ENCODE assay signal across 1 cellular context in the genomic region with DNA sequence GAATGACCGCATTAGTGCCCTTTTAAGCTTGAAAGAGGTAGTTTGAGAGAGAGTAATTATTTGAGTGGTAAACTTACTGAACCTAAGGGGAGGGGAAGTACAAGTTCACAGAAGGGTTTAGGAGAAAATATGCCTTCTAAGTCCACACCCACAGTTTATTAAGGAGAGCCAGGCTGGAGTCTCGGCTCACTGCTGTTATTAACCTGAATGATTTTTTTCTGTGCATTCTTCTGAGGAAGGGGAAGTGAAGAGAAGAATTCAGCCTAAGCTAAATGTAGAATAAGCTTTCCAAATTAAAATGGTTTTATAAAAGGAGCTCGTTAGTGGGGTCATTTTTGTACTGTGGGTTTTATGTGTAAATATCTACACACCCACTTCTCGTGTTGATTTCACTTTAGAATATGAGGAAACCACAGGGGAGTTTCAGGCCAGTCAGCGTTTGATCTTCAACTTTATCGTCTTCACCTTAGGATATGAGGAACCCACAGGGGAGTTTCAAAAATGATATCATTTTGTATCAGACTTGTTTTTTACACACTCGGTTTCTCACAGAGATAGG.
TF ChIP-seq lines count a peak whose summit lies in the region.

No MANE protein-coding gene starts in this region.

TF ChIP-seq in GM12878, 131 proteins besides CTCF, POLR2A, EP300 and RAD21 (continued from another document and continues in another):
- TF ChIP-seq, protein P1, sequence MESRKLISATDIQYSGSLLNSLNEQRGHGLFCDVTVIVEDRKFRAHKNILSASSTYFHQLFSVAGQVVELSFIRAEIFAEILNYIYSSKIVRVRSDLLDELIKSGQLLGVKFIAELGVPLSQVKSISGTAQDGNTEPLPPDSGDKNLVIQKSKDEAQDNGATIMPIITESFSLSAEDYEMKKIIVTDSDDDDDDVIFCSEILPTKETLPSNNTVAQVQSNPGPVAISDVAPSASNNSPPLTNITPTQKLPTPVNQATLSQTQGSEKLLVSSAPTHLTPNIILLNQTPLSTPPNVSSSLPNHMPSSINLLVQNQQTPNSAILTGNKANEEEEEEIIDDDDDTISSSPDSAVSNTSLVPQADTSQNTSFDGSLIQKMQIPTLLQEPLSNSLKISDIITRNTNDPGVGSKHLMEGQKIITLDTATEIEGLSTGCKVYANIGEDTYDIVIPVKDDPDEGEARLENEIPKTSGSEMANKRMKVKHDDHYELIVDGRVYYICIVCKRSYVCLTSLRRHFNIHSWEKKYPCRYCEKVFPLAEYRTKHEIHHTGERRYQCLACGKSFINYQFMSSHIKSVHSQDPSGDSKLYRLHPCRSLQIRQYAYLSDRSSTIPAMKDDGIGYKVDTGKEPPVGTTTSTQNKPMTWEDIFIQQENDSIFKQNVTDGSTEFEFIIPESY (IDR thresholded peaks at IDR 0.05), result no peak
- TF ChIP-seq SMAD5 (IDR thresholded peaks at IDR 0.05; ENCODE audit: low read depth) (no peak), WRNIP1 (IDR thresholded peaks at IDR 0.05; ENCODE audit: borderline replicate concordance, low read depth, low read length) (no peak), RAD51 (IDR thresholded peaks at IDR 0.05) (peak; percentile 11; the same call in 1 of the 2 replicates), ZZZ3 (IDR thresholded peaks at IDR 0.05; ENCODE audit: control insufficient read depth, insufficient read length, low read depth) (no peak), MEF2A (IDR thresholded peaks at IDR 0.05; ENCODE audit: insufficient read depth, low read depth, low read length) (peak; percentile 75), ZNF24 (IDR thresholded peaks at IDR 0.05) (no peak), YBX1 (IDR thresholded peaks at IDR 0.05) (no peak), SRF (IDR thresholded peaks at IDR 0.05; ENCODE audit: low read depth in 2 of 2, low read length in 2 of 2) (no peak), RCOR1 (conservative IDR thresholded peaks at IDR 0.05; ENCODE audit: low read depth, low read length) (no peak), NFYA (IDR thresholded peaks at IDR 0.05; ENCODE audit: borderline replicate concordance, low read depth, low read length) (no peak), CREB1 (IDR thresholded peaks at IDR 0.05; ENCODE audit: low read depth) (peak; percentile 42; the same call in 1 of the 2 replicates), PML (IDR thresholded peaks at IDR 0.05; ENCODE audit: low read length) (no peak), HCFC1 (IDR thresholded peaks at IDR 0.05; ENCODE audit: low read length) (no peak), ETV6 (conservative IDR thresholded peaks at IDR 0.05 in 1 of 2, IDR thresholded peaks at IDR 0.05 in 1 of 2; ENCODE audit: borderline replicate concordance in 1 of 2, low read depth in 1 of 2) (peak in 1 of 2 experiments; percentile 42; a peak in 1 of 4 replicates), YY1 (IDR thresholded peaks at IDR 0.05; ENCODE audit: low read depth, low read length) (no peak), KDM1A (IDR thresholded peaks at IDR 0.05; ENCODE audit: borderline replicate concordance) (no peak), SMAD1 (IDR thresholded peaks at IDR 0.05; ENCODE audit: low read depth, partially characterized antibody) (no peak), RBBP5 (conservative IDR thresholded peaks at IDR 0.05) (no peak), EZH2 (IDR thresholded peaks at IDR 0.05; ENCODE audit: borderline replicate concordance, control insufficient read depth, low read depth, low read length) (no peak), CBX3 (IDR thresholded peaks at IDR 0.05; ENCODE audit: borderline replicate concordance, low read depth) (no peak), CHD2 (IDR thresholded peaks at IDR 0.05; ENCODE audit: borderline replicate concordance, low read depth, low read length) (no peak)
- TF ChIP-seq, protein P2, sequence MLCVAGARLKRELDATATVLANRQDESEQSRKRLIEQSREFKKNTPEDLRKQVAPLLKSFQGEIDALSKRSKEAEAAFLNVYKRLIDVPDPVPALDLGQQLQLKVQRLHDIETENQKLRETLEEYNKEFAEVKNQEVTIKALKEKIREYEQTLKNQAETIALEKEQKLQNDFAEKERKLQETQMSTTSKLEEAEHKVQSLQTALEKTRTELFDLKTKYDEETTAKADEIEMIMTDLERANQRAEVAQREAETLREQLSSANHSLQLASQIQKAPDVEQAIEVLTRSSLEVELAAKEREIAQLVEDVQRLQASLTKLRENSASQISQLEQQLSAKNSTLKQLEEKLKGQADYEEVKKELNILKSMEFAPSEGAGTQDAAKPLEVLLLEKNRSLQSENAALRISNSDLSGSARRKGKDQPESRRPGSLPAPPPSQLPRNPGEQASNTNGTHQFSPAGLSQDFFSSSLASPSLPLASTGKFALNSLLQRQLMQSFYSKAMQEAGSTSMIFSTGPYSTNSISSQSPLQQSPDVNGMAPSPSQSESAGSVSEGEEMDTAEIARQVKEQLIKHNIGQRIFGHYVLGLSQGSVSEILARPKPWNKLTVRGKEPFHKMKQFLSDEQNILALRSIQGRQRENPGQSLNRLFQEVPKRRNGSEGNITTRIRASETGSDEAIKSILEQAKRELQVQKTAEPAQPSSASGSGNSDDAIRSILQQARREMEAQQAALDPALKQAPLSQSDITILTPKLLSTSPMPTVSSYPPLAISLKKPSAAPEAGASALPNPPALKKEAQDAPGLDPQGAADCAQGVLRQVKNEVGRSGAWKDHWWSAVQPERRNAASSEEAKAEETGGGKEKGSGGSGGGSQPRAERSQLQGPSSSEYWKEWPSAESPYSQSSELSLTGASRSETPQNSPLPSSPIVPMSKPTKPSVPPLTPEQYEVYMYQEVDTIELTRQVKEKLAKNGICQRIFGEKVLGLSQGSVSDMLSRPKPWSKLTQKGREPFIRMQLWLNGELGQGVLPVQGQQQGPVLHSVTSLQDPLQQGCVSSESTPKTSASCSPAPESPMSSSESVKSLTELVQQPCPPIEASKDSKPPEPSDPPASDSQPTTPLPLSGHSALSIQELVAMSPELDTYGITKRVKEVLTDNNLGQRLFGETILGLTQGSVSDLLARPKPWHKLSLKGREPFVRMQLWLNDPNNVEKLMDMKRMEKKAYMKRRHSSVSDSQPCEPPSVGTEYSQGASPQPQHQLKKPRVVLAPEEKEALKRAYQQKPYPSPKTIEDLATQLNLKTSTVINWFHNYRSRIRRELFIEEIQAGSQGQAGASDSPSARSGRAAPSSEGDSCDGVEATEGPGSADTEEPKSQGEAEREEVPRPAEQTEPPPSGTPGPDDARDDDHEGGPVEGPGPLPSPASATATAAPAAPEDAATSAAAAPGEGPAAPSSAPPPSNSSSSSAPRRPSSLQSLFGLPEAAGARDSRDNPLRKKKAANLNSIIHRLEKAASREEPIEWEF (IDR thresholded peaks at IDR 0.05; ENCODE audit: insufficient replicate concordance, low read depth, low read length), result no peak
- TF ChIP-seq, protein P3, sequence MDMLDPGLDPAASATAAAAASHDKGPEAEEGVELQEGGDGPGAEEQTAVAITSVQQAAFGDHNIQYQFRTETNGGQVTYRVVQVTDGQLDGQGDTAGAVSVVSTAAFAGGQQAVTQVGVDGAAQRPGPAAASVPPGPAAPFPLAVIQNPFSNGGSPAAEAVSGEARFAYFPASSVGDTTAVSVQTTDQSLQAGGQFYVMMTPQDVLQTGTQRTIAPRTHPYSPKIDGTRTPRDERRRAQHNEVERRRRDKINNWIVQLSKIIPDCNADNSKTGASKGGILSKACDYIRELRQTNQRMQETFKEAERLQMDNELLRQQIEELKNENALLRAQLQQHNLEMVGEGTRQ (IDR thresholded peaks at IDR 0.05; ENCODE audit: borderline replicate concordance, low read depth, low read length), result no peak
- TF ChIP-seq, protein P4, sequence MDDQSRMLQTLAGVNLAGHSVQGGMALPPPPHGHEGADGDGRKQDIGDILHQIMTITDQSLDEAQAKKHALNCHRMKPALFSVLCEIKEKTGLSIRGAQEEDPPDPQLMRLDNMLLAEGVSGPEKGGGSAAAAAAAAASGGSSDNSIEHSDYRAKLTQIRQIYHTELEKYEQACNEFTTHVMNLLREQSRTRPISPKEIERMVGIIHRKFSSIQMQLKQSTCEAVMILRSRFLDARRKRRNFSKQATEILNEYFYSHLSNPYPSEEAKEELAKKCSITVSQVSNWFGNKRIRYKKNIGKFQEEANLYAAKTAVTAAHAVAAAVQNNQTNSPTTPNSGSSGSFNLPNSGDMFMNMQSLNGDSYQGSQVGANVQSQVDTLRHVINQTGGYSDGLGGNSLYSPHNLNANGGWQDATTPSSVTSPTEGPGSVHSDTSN (IDR thresholded peaks at IDR 0.05; ENCODE audit: insufficient replicate concordance, low read depth, low read length), result no peak
- TF ChIP-seq, protein P5, sequence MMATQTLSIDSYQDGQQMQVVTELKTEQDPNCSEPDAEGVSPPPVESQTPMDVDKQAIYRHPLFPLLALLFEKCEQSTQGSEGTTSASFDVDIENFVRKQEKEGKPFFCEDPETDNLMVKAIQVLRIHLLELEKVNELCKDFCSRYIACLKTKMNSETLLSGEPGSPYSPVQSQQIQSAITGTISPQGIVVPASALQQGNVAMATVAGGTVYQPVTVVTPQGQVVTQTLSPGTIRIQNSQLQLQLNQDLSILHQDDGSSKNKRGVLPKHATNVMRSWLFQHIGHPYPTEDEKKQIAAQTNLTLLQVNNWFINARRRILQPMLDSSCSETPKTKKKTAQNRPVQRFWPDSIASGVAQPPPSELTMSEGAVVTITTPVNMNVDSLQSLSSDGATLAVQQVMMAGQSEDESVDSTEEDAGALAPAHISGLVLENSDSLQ (IDR thresholded peaks at IDR 0.05), result no peak
- TF ChIP-seq, protein P6, sequence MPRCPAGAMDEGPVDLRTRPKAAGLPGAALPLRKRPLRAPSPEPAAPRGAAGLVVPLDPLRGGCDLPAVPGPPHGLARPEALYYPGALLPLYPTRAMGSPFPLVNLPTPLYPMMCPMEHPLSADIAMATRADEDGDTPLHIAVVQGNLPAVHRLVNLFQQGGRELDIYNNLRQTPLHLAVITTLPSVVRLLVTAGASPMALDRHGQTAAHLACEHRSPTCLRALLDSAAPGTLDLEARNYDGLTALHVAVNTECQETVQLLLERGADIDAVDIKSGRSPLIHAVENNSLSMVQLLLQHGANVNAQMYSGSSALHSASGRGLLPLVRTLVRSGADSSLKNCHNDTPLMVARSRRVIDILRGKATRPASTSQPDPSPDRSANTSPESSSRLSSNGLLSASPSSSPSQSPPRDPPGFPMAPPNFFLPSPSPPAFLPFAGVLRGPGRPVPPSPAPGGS (IDR thresholded peaks at IDR 0.05; ENCODE audit: borderline replicate concordance, insufficient read depth, low read depth, low read length, poor library complexity, severe bottlenecking), result peak; percentile 48
- TF ChIP-seq, protein P7, sequence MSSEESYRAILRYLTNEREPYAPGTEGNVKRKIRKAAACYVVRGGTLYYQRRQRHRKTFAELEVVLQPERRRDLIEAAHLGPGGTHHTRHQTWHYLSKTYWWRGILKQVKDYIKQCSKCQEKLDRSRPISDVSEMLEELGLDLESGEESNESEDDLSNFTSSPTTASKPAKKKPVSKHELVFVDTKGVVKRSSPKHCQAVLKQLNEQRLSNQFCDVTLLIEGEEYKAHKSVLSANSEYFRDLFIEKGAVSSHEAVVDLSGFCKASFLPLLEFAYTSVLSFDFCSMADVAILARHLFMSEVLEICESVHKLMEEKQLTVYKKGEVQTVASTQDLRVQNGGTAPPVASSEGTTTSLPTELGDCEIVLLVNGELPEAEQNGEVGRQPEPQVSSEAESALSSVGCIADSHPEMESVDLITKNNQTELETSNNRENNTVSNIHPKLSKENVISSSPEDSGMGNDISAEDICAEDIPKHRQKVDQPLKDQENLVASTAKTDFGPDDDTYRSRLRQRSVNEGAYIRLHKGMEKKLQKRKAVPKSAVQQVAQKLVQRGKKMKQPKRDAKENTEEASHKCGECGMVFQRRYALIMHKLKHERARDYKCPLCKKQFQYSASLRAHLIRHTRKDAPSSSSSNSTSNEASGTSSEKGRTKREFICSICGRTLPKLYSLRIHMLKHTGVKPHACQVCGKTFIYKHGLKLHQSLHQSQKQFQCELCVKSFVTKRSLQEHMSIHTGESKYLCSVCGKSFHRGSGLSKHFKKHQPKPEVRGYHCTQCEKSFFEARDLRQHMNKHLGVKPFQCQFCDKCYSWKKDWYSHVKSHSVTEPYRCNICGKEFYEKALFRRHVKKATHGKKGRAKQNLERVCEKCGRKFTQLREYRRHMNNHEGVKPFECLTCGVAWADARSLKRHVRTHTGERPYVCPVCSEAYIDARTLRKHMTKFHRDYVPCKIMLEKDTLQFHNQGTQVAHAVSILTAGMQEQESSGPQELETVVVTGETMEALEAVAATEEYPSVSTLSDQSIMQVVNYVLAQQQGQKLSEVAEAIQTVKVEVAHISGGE (CRISPR knock-in tag; IDR thresholded peaks at IDR 0.05), result no peak
- TF ChIP-seq, protein P8, sequence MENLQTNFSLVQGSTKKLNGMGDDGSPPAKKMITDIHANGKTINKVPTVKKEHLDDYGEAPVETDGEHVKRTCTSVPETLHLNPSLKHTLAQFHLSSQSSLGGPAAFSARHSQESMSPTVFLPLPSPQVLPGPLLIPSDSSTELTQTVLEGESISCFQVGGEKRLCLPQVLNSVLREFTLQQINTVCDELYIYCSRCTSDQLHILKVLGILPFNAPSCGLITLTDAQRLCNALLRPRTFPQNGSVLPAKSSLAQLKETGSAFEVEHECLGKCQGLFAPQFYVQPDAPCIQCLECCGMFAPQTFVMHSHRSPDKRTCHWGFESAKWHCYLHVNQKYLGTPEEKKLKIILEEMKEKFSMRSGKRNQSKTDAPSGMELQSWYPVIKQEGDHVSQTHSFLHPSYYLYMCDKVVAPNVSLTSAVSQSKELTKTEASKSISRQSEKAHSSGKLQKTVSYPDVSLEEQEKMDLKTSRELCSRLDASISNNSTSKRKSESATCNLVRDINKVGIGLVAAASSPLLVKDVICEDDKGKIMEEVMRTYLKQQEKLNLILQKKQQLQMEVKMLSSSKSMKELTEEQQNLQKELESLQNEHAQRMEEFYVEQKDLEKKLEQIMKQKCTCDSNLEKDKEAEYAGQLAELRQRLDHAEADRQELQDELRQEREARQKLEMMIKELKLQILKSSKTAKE (IDR thresholded peaks at IDR 0.05; ENCODE audit: low read depth, poor library complexity, severe bottlenecking), result peak; percentile 81
- TF ChIP-seq, protein P9, sequence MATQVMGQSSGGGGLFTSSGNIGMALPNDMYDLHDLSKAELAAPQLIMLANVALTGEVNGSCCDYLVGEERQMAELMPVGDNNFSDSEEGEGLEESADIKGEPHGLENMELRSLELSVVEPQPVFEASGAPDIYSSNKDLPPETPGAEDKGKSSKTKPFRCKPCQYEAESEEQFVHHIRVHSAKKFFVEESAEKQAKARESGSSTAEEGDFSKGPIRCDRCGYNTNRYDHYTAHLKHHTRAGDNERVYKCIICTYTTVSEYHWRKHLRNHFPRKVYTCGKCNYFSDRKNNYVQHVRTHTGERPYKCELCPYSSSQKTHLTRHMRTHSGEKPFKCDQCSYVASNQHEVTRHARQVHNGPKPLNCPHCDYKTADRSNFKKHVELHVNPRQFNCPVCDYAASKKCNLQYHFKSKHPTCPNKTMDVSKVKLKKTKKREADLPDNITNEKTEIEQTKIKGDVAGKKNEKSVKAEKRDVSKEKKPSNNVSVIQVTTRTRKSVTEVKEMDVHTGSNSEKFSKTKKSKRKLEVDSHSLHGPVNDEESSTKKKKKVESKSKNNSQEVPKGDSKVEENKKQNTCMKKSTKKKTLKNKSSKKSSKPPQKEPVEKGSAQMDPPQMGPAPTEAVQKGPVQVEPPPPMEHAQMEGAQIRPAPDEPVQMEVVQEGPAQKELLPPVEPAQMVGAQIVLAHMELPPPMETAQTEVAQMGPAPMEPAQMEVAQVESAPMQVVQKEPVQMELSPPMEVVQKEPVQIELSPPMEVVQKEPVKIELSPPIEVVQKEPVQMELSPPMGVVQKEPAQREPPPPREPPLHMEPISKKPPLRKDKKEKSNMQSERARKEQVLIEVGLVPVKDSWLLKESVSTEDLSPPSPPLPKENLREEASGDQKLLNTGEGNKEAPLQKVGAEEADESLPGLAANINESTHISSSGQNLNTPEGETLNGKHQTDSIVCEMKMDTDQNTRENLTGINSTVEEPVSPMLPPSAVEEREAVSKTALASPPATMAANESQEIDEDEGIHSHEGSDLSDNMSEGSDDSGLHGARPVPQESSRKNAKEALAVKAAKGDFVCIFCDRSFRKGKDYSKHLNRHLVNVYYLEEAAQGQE (IDR thresholded peaks at IDR 0.05; ENCODE audit: low read depth, low read length), result no peak
